In the genomic region with DNA sequence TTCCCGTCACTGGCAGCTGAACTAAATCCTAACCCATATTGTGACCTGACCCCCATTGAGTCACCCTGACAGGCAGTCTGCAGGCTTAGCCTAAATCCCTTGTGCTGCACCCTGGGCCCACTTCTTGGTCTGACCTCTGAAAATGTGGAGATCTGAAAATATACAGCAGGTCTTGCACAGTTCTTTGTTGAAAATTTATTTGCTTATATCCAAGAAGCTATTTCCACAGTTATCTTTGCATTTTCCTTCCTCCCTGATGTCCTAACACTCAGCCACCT, we compare ENCODE assay signal across 24 cellular contexts.
DNase-seq lines count a peak whose midpoint lies in the region; ATAC-seq and TF ChIP-seq lines count a peak whose summit lies in the region.
"Had no signal": no experiment of that assay in that cellular context is flagged by ENCODE, and none has a peak within 500 bp of the region (broad histone marks: within the 10 kb centered on the region; RNA-seq: fewer than 3 reads in every experiment).

No MANE protein-coding gene starts in this region.

- H3K27me3 ChIP-seq in RWPE2 (ENCODE audit: insufficient read depth, poor library complexity, severe bottlenecking) (no peaks in the 10 kb centered on the region), transverse colon (no peaks in the 10 kb centered on the region)
- H3K27me3 ChIP-seq: heart left ventricle, vagina had no signal

- TF ChIP-seq EP300 in transverse colon (IDR thresholded peaks at IDR 0.05; ENCODE audit: low read depth) = no peak

- no TSS peak for BruUV-seq in Calu3 (replicated peaks; lab: Mats Ljungman, UMichigan)

- H3K4me1 ChIP-seq in RWPE2 (ENCODE audit: insufficient read depth, poor library complexity, severe bottlenecking) = peaks cover 90% of the 10 kb centered on the region
- peaks cover 14 to 39% (median 26%) of the 10 kb centered on the region in 4 donors for H3K4me1 ChIP-seq in transverse colon

- no peak for TF ChIP-seq POLR2A in transverse colon (IDR thresholded peaks at IDR 0.05)

- H3K4me3 Mint-ChIP-seq in Calu3 (ENCODE audit: low read depth, unreplicated experiment) = peak overlapping the region; percentile 32
- H3K4me3 Mint-ChIP-seq in osteocyte (ENCODE audit: unreplicated experiment) = no peak overlapping the region
- H3K4me3 Mint-ChIP-seq: activated naive CD8-positive, alpha-beta T cell treated with anti-CD3 and anti-CD28 coated beads, Interleukin-2, amount 50 U/mL, for 24 hours; naive B cell had no signal

- H3K9me3 Mint-ChIP-seq in Calu3 (ENCODE audit: low read depth, unreplicated experiment) (no peaks in the 10 kb centered on the region), osteocyte (ENCODE audit: unreplicated experiment) (no peaks in the 10 kb centered on the region)
- H3K9me3 Mint-ChIP-seq: activated naive CD8-positive, alpha-beta T cell treated with anti-CD3 and anti-CD28 coated beads, Interleukin-2, amount 50 U/mL, for 24 hours; activated T-helper 2 cell treated with anti-CD3 and anti-CD28 coated beads, Interferon-gamma antibody, Interleukin-2, Interleukin-4, amounts not matched to agents 10 μg/mL and 5 μg/mL and 100 μg/mL, durations not matched to agents 14 hours and 24 hours and 36 hours; naive B cell had no signal

- no peak for TF ChIP-seq CTCF in Calu3 (IDR thresholded peaks at IDR 0.05; ENCODE audit: unreplicated experiment)
- no peak for TF ChIP-seq CTCF in RWPE2 (IDR thresholded peaks at IDR 0.05; ENCODE audit: poor library complexity, severe bottlenecking)
- no peak for TF ChIP-seq CTCF in osteocyte (IDR thresholded peaks at IDR 0.05)
- no peak for TF ChIP-seq CTCF in transverse colon (IDR thresholded peaks at IDR 0.05)

- H3K36me3 ChIP-seq in RWPE2 (ENCODE audit: low read depth) (peaks cover 53% of the 10 kb centered on the region), transverse colon (no peaks in the 10 kb centered on the region)
- H3K36me3 ChIP-seq: vagina had no signal

- peaks cover 26% of the 10 kb centered on the region for H3K36me3 Mint-ChIP-seq in Calu3 (ENCODE audit: insufficient read depth, unreplicated experiment)
- peaks cover 10% of the 10 kb centered on the region for H3K36me3 Mint-ChIP-seq in osteocyte (ENCODE audit: unreplicated experiment)

- in situ Hi-C loops in transverse colon (cut with MboI; ENCODE audit: low pct_ligation_motif_present in 1 of 4, low pct_unique_long_range_greater_than_20kb in 1 of 4, low sequenced_read_pairs in 3 of 4) = no loop called here

- H3K27me3 Mint-ChIP-seq in Calu3 (ENCODE audit: unreplicated experiment) (no peaks in the 10 kb centered on the region), osteocyte (ENCODE audit: unreplicated experiment) (no peaks in the 10 kb centered on the region)
- H3K27me3 Mint-ChIP-seq: naive B cell had no signal

- CTCF ChIA-PET in Calu3 (lab: Charles Lee) = no interaction called here

- H3K27ac ChIP-seq in RWPE2 (ENCODE audit: poor library complexity, severe bottlenecking) (peak overlapping the region; percentile 76), transverse colon (no peak overlapping the region)
- H3K27ac ChIP-seq: C4-2B, lower lobe of right lung, parathyroid adenoma, vagina had no signal

- WGBS in transverse colon (ENCODE audit: low coverage in 1 of 2), 2 donors = 100% methylated on average over 1 of the region's 1 CpG; no CpG with 5 or more reads in 1 of the 2 donors

- H3K27ac Mint-ChIP-seq in Calu3 (ENCODE audit: unreplicated experiment) (no peak overlapping the region), osteocyte (ENCODE audit: unreplicated experiment) (peak overlapping the region; percentile 38)
- H3K27ac Mint-ChIP-seq: activated naive CD8-positive, alpha-beta T cell treated with anti-CD3 and anti-CD28 coated beads, Interleukin-2, amount 50 U/mL, for 24 hours; activated T-helper 2 cell treated with anti-CD3 and anti-CD28 coated beads, Interferon-gamma antibody, Interleukin-2, Interleukin-4, amounts not matched to agents 10 μg/mL and 5 μg/mL and 100 μg/mL, durations not matched to agents 14 hours and 24 hours and 36 hours had no signal

- ATAC-seq in RWPE2 (ENCODE audit: low read depth) (no peak; the same call in 2 of the 3 replicates), esophagus mucosa (peak; percentile 23)
- ATAC-seq: activated naive CD8-positive, alpha-beta T cell treated with anti-CD3 and anti-CD28 coated beads, Interleukin-2, amount 50 U/mL, for 24 hours; lower lobe of right lung had no signal

- H3K4me1 Mint-ChIP-seq in Calu3 (ENCODE audit: low read depth, unreplicated experiment) = peaks cover 74% of the 10 kb centered on the region
- peaks cover 58% of the 10 kb centered on the region for H3K4me1 Mint-ChIP-seq in osteocyte (ENCODE audit: unreplicated experiment)

- H3K4me3 ChIP-seq in RWPE2 (ENCODE audit: severe bottlenecking) (no peak overlapping the region), transverse colon (no peak overlapping the region)
- H3K4me3 ChIP-seq: heart left ventricle, lower lobe of right lung, skin epidermis, vagina had no signal

- DNase-seq in Calu3 (no peak), RWPE2 (ENCODE audit: low spot score) (no peak), osteocyte (ENCODE audit: extremely low spot score, unreplicated experiment) (no peak), SIG-M5 (lab: John Stamatoyannopoulos, UW) (no peak), transverse colon (no peak), NCI-H187 treated with DMSO at 0.1 percent for 48 hours (lab: John Stamatoyannopoulos, UW) (no peak), anterior cingulate cortex (lab: John Stamatoyannopoulos, UW) (no peak)
- DNase-seq: activated CD4-positive, alpha-beta T cell treated with anti-CD3 and anti-CD28 coated beads for 48 hours; activated naive CD8-positive, alpha-beta T cell treated with anti-CD3 and anti-CD28 coated beads, Interleukin-2, amount 50 U/mL, for 24 hours; heart left ventricle; Karpas-422; lower lobe of right lung; naive B cell; NCI-H1048; NCI-H2029; stimulated activated CD4-positive, alpha-beta T cell treated with anti-CD3 and anti-CD28 coated beads, Interleukin-2, amount 100 ng/mL, for 48 hours; substantia nigra; SW 1271 had no signal

- intact Hi-C loops in Calu3 (cut with micrococcal nuclease; ENCODE audit: unreplicated experiment) (loop anchor here (5.0 kb wide), 1 partner anchor 42 kb away; no protein-coding TSS in a partner anchor), transverse colon (cut with DNase I; ENCODE audit: low total_unique reads) (no loop called here)

- H3K9me3 ChIP-seq in RWPE2 (ENCODE audit: severe bottlenecking) = no peaks in the 10 kb centered on the region
- no peaks in the 10 kb centered on the region for H3K9me3 ChIP-seq in transverse colon
- H3K9me3 ChIP-seq: heart left ventricle, lower lobe of right lung, vagina had no signal
